13 cellular contexts compared by ENCODE assay signal in the genomic region with DNA sequence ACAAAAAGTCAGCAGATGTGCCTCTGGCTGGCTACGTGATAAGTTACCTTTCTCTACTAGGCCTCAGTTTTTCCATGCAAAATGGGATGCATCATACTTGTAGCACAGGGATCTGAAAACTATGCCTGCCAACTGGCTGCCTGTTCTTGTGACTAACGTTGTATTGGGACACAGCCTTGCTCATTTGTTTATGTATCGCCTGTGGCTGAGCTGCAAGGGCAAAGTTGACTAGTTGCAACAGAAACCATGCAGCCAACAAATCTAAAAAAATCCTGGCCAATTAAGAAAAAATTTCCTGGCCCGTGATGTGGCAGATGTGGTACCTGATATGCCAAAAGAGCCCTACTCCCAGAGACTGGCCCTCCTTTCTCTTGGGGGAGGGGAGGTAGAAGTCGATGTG.
DNase-seq lines count a peak whose midpoint lies in the region; ATAC-seq, FAIRE-seq and TF ChIP-seq lines count a peak whose summit lies in the region.
"Had no signal": no experiment of that assay in that cellular context is flagged by ENCODE, and none has a peak within 500 bp of the region (broad histone marks: within the 10 kb centered on the region; RNA-seq: fewer than 3 reads in every experiment).

No MANE protein-coding gene starts in this region.

- DNase-seq in EL (peak; percentile 90), astrocyte of the cerebellum (ENCODE audit: low read depth) (peak; percentile 36), foreskin fibroblast (peak; percentile 97), stomach (no peak), spleen (no peak), HTR-8/SVneo (ENCODE audit: insufficient read length, low spot score) (no peak), T-helper 9 cell (no peak)
- DNase-seq: anterior cingulate cortex; CD8-positive, alpha-beta T cell; NCI-H1436 treated with DMSO at 0.1 percent for 48 hours; SHP77 treated with DMSO at 0.1 percent for 48 hours; WERI-Rb-1 had no signal

- ATAC-seq in GM21423 (IDR thresholded peaks at IDR 0.05; ENCODE audit: unreplicated experiment), result no peak
- ATAC-seq: CD8-positive, alpha-beta T cell had no signal

- H3K27ac ChIP-seq in stomach, result peak overlapping the region in 4 of 5 donors; percentile 45 to 60 (median 60)
- H3K27ac ChIP-seq in spleen, result no peak overlapping the region
- H3K27ac ChIP-seq: WERI-Rb-1 had no signal

- in situ Hi-C loops in astrocyte of the cerebellum (cut with HindIII; ENCODE audit: low sequenced_read_pairs), result no loop called here

- no peak for TF ChIP-seq EP300 in stomach (IDR thresholded peaks at IDR 0.05)

- intact Hi-C loops in stomach (cut with DNase I; ENCODE audit: low total_unique reads), result no loop called here
- intact Hi-C loops in spleen (cut with DNase I; ENCODE audit: low total_unique reads), result no loop called here

- H3K9me3 ChIP-seq in stomach (no peaks in the 10 kb centered on the region), spleen (no peaks in the 10 kb centered on the region)

- no peak overlapping the region for H3K4me3 ChIP-seq in astrocyte of the cerebellum (ENCODE audit: low read depth, low read length)
- H3K4me3 ChIP-seq in foreskin fibroblast (ENCODE audit: low read depth in 1 of 2, low read length in 2 of 2), result no peak overlapping the region
- no peak overlapping the region for H3K4me3 ChIP-seq in stomach
- H3K4me3 ChIP-seq in spleen, result no peak overlapping the region

- H3K4me1 ChIP-seq in stomach, result peaks cover 0 to 13% (median 0%) of the 10 kb centered on the region in 4 donors
- no peaks in the 10 kb centered on the region for H3K4me1 ChIP-seq in spleen

- H3K27me3 ChIP-seq in stomach (peaks cover 0 to under 1% (median 0%) of the 10 kb centered on the region in 3 donors), spleen (replicated peaks in 1 of 7) (peaks cover 0 to 10% (median 0%) of the 10 kb centered on the region in 7 donors)

- TF ChIP-seq POLR2A in stomach (IDR thresholded peaks at IDR 0.05), result no peak
- TF ChIP-seq POLR2A in spleen (IDR thresholded peaks at IDR 0.05), result no peak

- H3K36me3 ChIP-seq in stomach (no peaks in the 10 kb centered on the region), spleen (no peaks in the 10 kb centered on the region)
- H3K36me3 ChIP-seq: WERI-Rb-1 had no signal

- no peak for FAIRE-seq in HTR-8/SVneo (lab: Jason Lieb, UNC)

- TF ChIP-seq CTCF in astrocyte of the cerebellum (IDR thresholded peaks at IDR 0.05; ENCODE audit: low read depth, low read length, missing control alignments) (no peak), foreskin fibroblast (IDR thresholded peaks at IDR 0.05; ENCODE audit: low read depth, low read length) (no peak), stomach (IDR thresholded peaks at IDR 0.05) (no peak), spleen (IDR thresholded peaks at IDR 0.05 in 8 of 11, conservative IDR thresholded peaks at IDR 0.05 in 3 of 11) (no peak)

- 51 to 69% (median 66%) methylated on average over 5 of the region's 5 CpGs for WGBS in stomach, 5 donors
- WGBS in spleen, 5 donors, result 74 to 86% (median 82%) methylated on average over 5 of the region's 5 CpGs

Comparison
In these comparisons a context has a peak if more than half of its experiments do, and no peak if none do; other contexts are left out.
1. DNase-seq: peak in EL (single experiment), astrocyte of the cerebellum (single experiment) and foreskin fibroblast (2 of 2); none in stomach (single experiment), spleen (single experiment), HTR-8/SVneo (single experiment) and T-helper 9 cell (single experiment).
2. H3K27ac ChIP-seq: peak in stomach (4 of 5); none in spleen (0 of 8).